ENCODE assay signal across 8 cellular contexts in the genomic region with DNA sequence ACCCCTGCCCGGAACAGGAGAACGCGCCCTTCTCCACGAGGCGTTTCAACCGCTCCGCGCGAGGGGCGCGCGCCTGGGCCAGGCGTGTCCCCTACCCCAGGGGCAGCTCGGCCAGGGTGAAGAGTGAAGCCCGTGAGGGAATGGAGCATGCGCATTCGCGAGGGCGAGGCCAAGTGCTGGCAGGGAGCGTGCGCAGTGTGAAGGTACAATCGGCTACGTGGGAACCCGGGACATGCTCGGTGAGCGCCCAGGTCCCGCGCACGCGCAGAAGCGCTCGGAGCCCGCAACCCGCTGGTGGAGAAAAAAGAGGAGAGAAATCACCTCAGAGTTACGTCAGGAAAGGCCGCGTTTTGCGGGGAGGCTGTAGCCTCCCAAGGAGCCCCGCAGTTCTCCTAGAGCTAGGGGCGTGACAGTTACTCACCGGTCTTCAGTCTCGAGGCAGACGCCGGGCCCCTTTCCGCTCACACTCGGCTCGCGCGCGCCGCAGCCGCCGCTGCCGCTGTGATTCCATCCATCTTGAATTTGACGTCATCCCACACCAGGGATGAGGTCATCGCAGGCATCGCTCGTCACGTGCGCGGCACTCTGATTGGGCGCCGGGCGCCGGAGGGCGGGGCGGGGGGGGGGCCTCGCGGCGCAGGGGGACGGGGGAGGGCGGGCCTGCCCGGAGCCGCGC. TPM values are rescaled to one million over a fixed set of nuclear protein-coding genes. Genes with fewer than 3 reads are reported as not detected.
DNase-seq lines count a peak whose midpoint lies in the region; ATAC-seq lines count a peak whose summit lies in the region.

A gene (minus strand): TSS at position 530 of the 676 bp plus-strand sequence. CDS start 16,265 bp downstream, outside the sequence.

- H3K4me1 Mint-ChIP-seq in naive thymus-derived CD4-positive, alpha-beta T cell = peaks cover 7 to 48% (median 41%) of the 10 kb centered on the region in 7 donors
- H3K4me1 Mint-ChIP-seq in stimulated activated naive B cell treated with anti-CD40 and anti-IgM and Interleukin-4, amounts not matched to agents 10 μg/mL and 1 μg/mL and 100 μg/mL, for 72 hours = peaks cover 37 to 43% of the 10 kb centered on the region in 2 donors

- H3K9me3 ChIP-seq in GM23248 (ENCODE audit: low read depth) = no peaks in the 10 kb centered on the region
- H3K9me3 ChIP-seq in naive thymus-derived CD4-positive, alpha-beta T cell (ENCODE audit: control insufficient read depth in 2 of 3, low read length in 3 of 3) = peaks cover 0 to 3% (median 0%) of the 10 kb centered on the region in 3 experiments

- H3K27ac ChIP-seq in GM23248 = peak within 1 kb of the TSS; percentile 98
- peak within 1 kb of the TSS; percentile 92 for H3K27ac ChIP-seq in naive thymus-derived CD4-positive, alpha-beta T cell (ENCODE audit: low read depth, low read length)

- no peaks in the 10 kb centered on the region for H3K36me3 ChIP-seq in GM23248 (ENCODE audit: low read depth)
- H3K36me3 ChIP-seq in naive thymus-derived CD4-positive, alpha-beta T cell (ENCODE audit: control insufficient read depth in 2 of 3, insufficient read depth in 3 of 3, low read length in 3 of 3) = no peaks in the 10 kb centered on the region

- H3K9me2 ChIP-seq in GM23248 (ENCODE audit: insufficient read depth) = no peaks in the 10 kb centered on the region

- peak within 1 kb of the TSS; percentile 76 for H3K4me3 ChIP-seq in GM23248
- H3K4me3 ChIP-seq in naive thymus-derived CD4-positive, alpha-beta T cell (ENCODE audit: low read length) = peak within 1 kb of the TSS; percentile 78

- peaks cover 4% of the 10 kb centered on the region for H3K4me1 ChIP-seq in GM23248 (ENCODE audit: insufficient read depth)
- H3K4me1 ChIP-seq in naive thymus-derived CD4-positive, alpha-beta T cell (ENCODE audit: control insufficient read depth in 2 of 2, insufficient read depth in 2 of 2, low read length in 2 of 2) = peaks cover 0 to 5% of the 10 kb centered on the region in 2 donors

- in situ Hi-C loops in GM23248 (cut with MboI) = no loop called here

- POLR2A ChIA-PET in naive thymus-derived CD4-positive, alpha-beta T cell (lab: Charles Lee) = interaction anchor here (0.7 to 13.0 kb wide), 7 partner anchors 9 to 108 kb away, joined by 3 to 122 read pairs (median 4); no protein-coding TSS in a partner anchor

- peak within 1 kb of the TSS; percentile 90 for H3K4me2 ChIP-seq in GM23248 (ENCODE audit: unreplicated experiment)

- H2AFZ ChIP-seq in GM23248 = peak within 1 kb of the TSS; percentile 58

- WGBS in GM23248 (ENCODE audit: low coverage in 1 of 2, low lambda C conversion rate in 2 of 2, missing lambda C conversion rate in 2 of 2), 2 experiments = 1% methylated on average over 61 to 75 of the region's 75 CpGs

- intact Hi-C loops in naive thymus-derived CD4-positive, alpha-beta T cell (cut with micrococcal nuclease) = loop anchor here (1.0 to 10.0 kb wide), 14 partner anchors 8 to 645 kb away; a partner anchor contains a TSS

- CTCF ChIA-PET in naive thymus-derived CD4-positive, alpha-beta T cell (lab: Charles Lee) = interaction anchor here (0.6 to 5.9 kb wide), 3 partner anchors 54 to 107 kb away, joined by 3 to 60 read pairs (median 9); no protein-coding TSS in a partner anchor

- H3F3A ChIP-seq in GM23248 (ENCODE audit: insufficient read depth) = peaks cover 9% of the 10 kb centered on the region

- DNase-seq in DMS79 treated with DMSO at 0.1 percent for 48 hours (lab: John Stamatoyannopoulos, UW) (peak; percentile 97), GM23248 (peak; percentile 99), LHCN-M2 (ENCODE audit: low read depth) (peak; percentile 96), RPMI8226 (peak; percentile 99), fibroblast of gingiva (ENCODE audit: low read depth) (peak; percentile 97)
- DNase-seq in activated T-helper 1 cell treated with anti-CD3 and anti-CD28 coated beads, Interleukin-2, amount 50 U/mL, for 16 hours (ENCODE audit: low read depth in 1 of 2, low spot score in 1 of 2) = peak; percentile 97
- DNase-seq in naive thymus-derived CD4-positive, alpha-beta T cell = peak; percentile 96 to 99 (median 98)
- DNase-seq in stimulated activated naive B cell treated with anti-CD40 and anti-IgM and Interleukin-4, amounts not matched to agents 10 μg/mL and 1 μg/mL and 100 μg/mL, for 72 hours = peak; percentile 97

- H3K27me3 Mint-ChIP-seq in naive thymus-derived CD4-positive, alpha-beta T cell = peaks cover 0 to 24% (median 0%) of the 10 kb centered on the region in 5 donors
- no peaks in the 10 kb centered on the region for H3K27me3 Mint-ChIP-seq in stimulated activated naive B cell treated with anti-CD40 and anti-IgM and Interleukin-4, amounts not matched to agents 10 μg/mL and 1 μg/mL and 100 μg/mL, for 72 hours

- ATAC-seq in naive thymus-derived CD4-positive, alpha-beta T cell = peak; percentile 87
- peak; percentile 86 for ATAC-seq in stimulated activated naive B cell treated with anti-CD40 and anti-IgM and Interleukin-4, amounts not matched to agents 10 μg/mL and 1 μg/mL and 100 μg/mL, for 72 hours (replicated peaks)

- peak within 1 kb of the TSS; percentile 93 to 99 (median 96) for H3K4me3 Mint-ChIP-seq in naive thymus-derived CD4-positive, alpha-beta T cell
- H3K4me3 Mint-ChIP-seq in stimulated activated naive B cell treated with anti-CD40 and anti-IgM and Interleukin-4, amounts not matched to agents 10 μg/mL and 1 μg/mL and 100 μg/mL, for 72 hours = peak within 1 kb of the TSS; percentile 87 to 92

- no peaks in the 10 kb centered on the region for H3K27me3 ChIP-seq in GM23248 (replicated peaks; ENCODE audit: insufficient read depth)
- no peaks in the 10 kb centered on the region for H3K27me3 ChIP-seq in naive thymus-derived CD4-positive, alpha-beta T cell (ENCODE audit: control insufficient read depth in 2 of 2, insufficient read depth in 2 of 2, low read length in 2 of 2)

- peak within 1 kb of the TSS; percentile 99 to 100 (median 99) for H3K27ac Mint-ChIP-seq in naive thymus-derived CD4-positive, alpha-beta T cell
- H3K27ac Mint-ChIP-seq in stimulated activated naive B cell treated with anti-CD40 and anti-IgM and Interleukin-4, amounts not matched to agents 10 μg/mL and 1 μg/mL and 100 μg/mL, for 72 hours = peak within 1 kb of the TSS; percentile 100

- H3K36me3 Mint-ChIP-seq in naive thymus-derived CD4-positive, alpha-beta T cell = peaks cover 3 to 23% (median 4%) of the 10 kb centered on the region in 5 donors
- H3K36me3 Mint-ChIP-seq in stimulated activated naive B cell treated with anti-CD40 and anti-IgM and Interleukin-4, amounts not matched to agents 10 μg/mL and 1 μg/mL and 100 μg/mL, for 72 hours = peaks cover 26 to 59% of the 10 kb centered on the region in 2 donors

- H3K79me2 ChIP-seq in GM23248 (ENCODE audit: insufficient read depth) = peaks cover 46% of the 10 kb centered on the region

- H3K9me3 Mint-ChIP-seq in naive thymus-derived CD4-positive, alpha-beta T cell = peaks cover 0 to 7% (median 0%) of the 10 kb centered on the region in 11 donors
- peaks cover 4 to 7% of the 10 kb centered on the region in 2 donors for H3K9me3 Mint-ChIP-seq in stimulated activated naive B cell treated with anti-CD40 and anti-IgM and Interleukin-4, amounts not matched to agents 10 μg/mL and 1 μg/mL and 100 μg/mL, for 72 hours

- no peaks in the 10 kb centered on the region for H4K20me1 ChIP-seq in GM23248 (ENCODE audit: insufficient read depth)

- H3K9ac ChIP-seq in GM23248 = peak within 1 kb of the TSS; percentile 98

RNA-seq across cellular contexts. Expression of the gene that starts here (rescaled TPM):
- 10.6 and 10.7 TPM in 2 replicates for total RNA-seq in GM23248 (2014; rRNA removed; shearing (Covaris generic))
- 9.1 and 10.7 TPM in 2 replicates for polyA plus RNA-seq in GM23248 (2016; fragmentation: Nextera tagmentation; extraction: Ambion mirVana)
- total RNA-seq in LHCN-M2 (2014; rRNA removed) = 7.4 and 8.3 TPM in 2 replicates
- 2.4 TPM for polyA plus RNA-seq in LHCN-M2 (2012)
- 100 to 1,000 TPM in 2 of 5 experiments, 10 to 100 TPM in 3; 16.8 to 137 (median 25.2) TPM for total RNA-seq in naive thymus-derived CD4-positive, alpha-beta T cell
- 1 to 10 TPM; 4.3 to 9.7 TPM for polyA plus RNA-seq in naive thymus-derived CD4-positive, alpha-beta T cell

Comparison
In these comparisons a context has a peak if more than half of its experiments do, and no peak if none do; other contexts are left out.
1. Peak in every context shown above with its lines: DNase-seq, ATAC-seq, H3K4me3 ChIP-seq and H3K27ac ChIP-seq.